ENCODE assay signal across 27 cellular contexts in the genomic region with DNA sequence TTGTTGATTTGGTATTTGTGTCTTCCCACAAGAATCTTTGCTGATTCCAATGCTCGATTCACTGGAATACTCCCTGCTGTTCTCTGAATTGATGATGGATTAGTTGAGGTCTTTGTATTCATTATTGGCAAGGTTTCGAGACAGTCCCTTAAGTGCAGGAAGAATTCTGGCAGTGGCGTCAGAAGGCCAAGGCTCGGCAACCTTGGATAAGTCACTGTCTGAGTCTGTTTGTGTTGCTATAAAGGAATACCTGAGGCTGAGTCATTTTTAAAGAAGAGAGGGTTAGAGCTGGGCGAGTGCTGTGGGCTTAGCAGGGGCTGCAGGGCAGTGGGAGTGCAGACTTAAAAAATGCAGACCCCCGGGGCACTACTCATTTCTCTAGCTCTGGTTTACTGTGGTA. TPM values are rescaled to one million over a fixed set of nuclear protein-coding genes. Genes with fewer than 3 reads are reported as not detected.
DNase-seq lines count a peak whose midpoint lies in the region; ATAC-seq and TF ChIP-seq lines count a peak whose summit lies in the region.
"Had no signal": no experiment of that assay in that cellular context is flagged by ENCODE, and none has a peak within 500 bp of the region (broad histone marks: within the 10 kb centered on the region; RNA-seq: fewer than 3 reads in every experiment).

No MANE protein-coding gene starts in this region.

- H2BK15ac ChIP-seq in neuronal stem cell (ENCODE audit: low read length), result no peak overlapping the region

- ATAC-seq in T-helper 17 cell (no peak), esophagus mucosa (peak; percentile 25)
- ATAC-seq: activated CD4-positive, CD25-positive, alpha-beta regulatory T cell treated with anti-CD3 and anti-CD28 coated beads, Interleukin-2, amount 50 U/mL, for 24 hours; activated naive CD8-positive, alpha-beta T cell treated with anti-CD3 and anti-CD28 coated beads, Interleukin-2, amount 50 U/mL, for 24 hours; K562; stimulated activated naive CD8-positive, alpha-beta T cell treated with anti-CD3 and anti-CD28 coated beads, Interleukin-15, amount 100 ng/mL, for 72 hours had no signal

- TF ChIP-seq CTCF in mammary epithelial cell (conservative IDR thresholded peaks at IDR 0.05 in 1 of 2, IDR thresholded peaks at IDR 0.05 in 1 of 2; ENCODE audit: extremely low read depth in 1 of 2, insufficient read depth in 1 of 2, low read depth in 1 of 2, low read length in 2 of 2), result no peak

- no peak overlapping the region for H2BK12ac ChIP-seq in neuronal stem cell (ENCODE audit: low read length)

- BruUV-seq in mammary epithelial cell (replicated peaks; lab: Mats Ljungman, UMichigan), result no TSS peak

- H2AFZ ChIP-seq in neuronal stem cell (ENCODE audit: low read length) (no peak overlapping the region), mammary epithelial cell (ENCODE audit: low read depth, low read length) (no peak overlapping the region)

- H4K91ac ChIP-seq in neuronal stem cell (ENCODE audit: low read depth, low read length, poor library complexity), result no peak overlapping the region

- no peak overlapping the region for H3K27ac ChIP-seq in CD8-positive, alpha-beta memory T cell (ENCODE audit: low read depth, low read length)
- H3K27ac ChIP-seq in neuronal stem cell (replicated peaks; ENCODE audit: low read length) (no peak overlapping the region), mammary epithelial cell (ENCODE audit: insufficient read depth, low read depth, low read length) (no peak overlapping the region)
- H3K27ac ChIP-seq: brain microvascular endothelial cell, epithelial cell of prostate, SJSA1, thyroid gland had no signal

- peaks cover 78% of the 10 kb centered on the region for H3K79me2 ChIP-seq in mammary epithelial cell (ENCODE audit: insufficient read depth, low read length)

- no peak overlapping the region for H3K4me3 Mint-ChIP-seq in CD8-positive, alpha-beta memory T cell
- no peak overlapping the region for H3K4me3 Mint-ChIP-seq in T-helper 17 cell
- H3K4me3 Mint-ChIP-seq: activated CD4-positive, alpha-beta memory T cell treated with anti-CD3 and anti-CD28 coated beads, Interleukin-2, amount 10 ng/mL, durations not matched to agents 7 days and 5 days; activated naive CD8-positive, alpha-beta T cell treated with anti-CD3 and anti-CD28 coated beads, Interleukin-2, amount 50 U/mL, for 24 hours; stimulated activated naive CD8-positive, alpha-beta T cell treated with anti-CD3 and anti-CD28 coated beads, Interleukin-15, amount 100 ng/mL, for 72 hours had no signal

- no peak overlapping the region for H2BK5ac ChIP-seq in neuronal stem cell (ENCODE audit: low read length)

- H4K20me1 ChIP-seq in mammary epithelial cell (ENCODE audit: insufficient read depth, low read length), result no peaks in the 10 kb centered on the region

- H3K9me3 ChIP-seq in CD8-positive, alpha-beta memory T cell (ENCODE audit: low read length), result no peaks in the 10 kb centered on the region
- H3K9me3 ChIP-seq in T-helper 17 cell (ENCODE audit: control insufficient read depth, low read length, poor library complexity, severe bottlenecking) (no peaks in the 10 kb centered on the region), neuronal stem cell (replicated peaks in 1 of 2; ENCODE audit: control insufficient read depth in 2 of 2, insufficient read depth in 1 of 2, low read depth in 1 of 2, low read length in 2 of 2) (no peaks in the 10 kb centered on the region), mammary epithelial cell (replicated peaks; ENCODE audit: insufficient read depth, low read length) (no peaks in the 10 kb centered on the region)
- H3K9me3 ChIP-seq: SJSA1, thyroid gland had no signal

- no peak overlapping the region for H3K23ac ChIP-seq in neuronal stem cell (ENCODE audit: low read depth, low read length, poor library complexity)

- no peaks in the 10 kb centered on the region for H3K9me3 Mint-ChIP-seq in CD8-positive, alpha-beta memory T cell
- H3K9me3 Mint-ChIP-seq: activated CD4-positive, alpha-beta memory T cell treated with anti-CD3 and anti-CD28 coated beads, Interleukin-2, amount 10 ng/mL, durations not matched to agents 7 days and 5 days had no signal

- no peak overlapping the region for H4K8ac ChIP-seq in neuronal stem cell (ENCODE audit: low read depth, low read length)

- peaks cover 27% of the 10 kb centered on the region for H3K4me1 ChIP-seq in CD8-positive, alpha-beta memory T cell (ENCODE audit: insufficient read depth, low read length)
- peaks cover 3 to 7% of the 10 kb centered on the region in 2 donors for H3K4me1 ChIP-seq in neuronal stem cell (ENCODE audit: control insufficient read depth in 2 of 2, insufficient read depth in 1 of 2, low read depth in 1 of 2, low read length in 2 of 2)
- H3K4me1 ChIP-seq in mammary epithelial cell (ENCODE audit: insufficient read depth, low read length), result no peaks in the 10 kb centered on the region
- H3K4me1 ChIP-seq: SJSA1 had no signal

- no peak overlapping the region for H3K18ac ChIP-seq in neuronal stem cell (ENCODE audit: low read length)

- dilution Hi-C loops in mammary epithelial cell (cut with HindIII; ENCODE audit: low sequenced_read_pairs), result no loop called here

- peaks cover 4% of the 10 kb centered on the region for H3K79me1 ChIP-seq in neuronal stem cell (ENCODE audit: low read depth, low read length)

- no peaks in the 10 kb centered on the region for H3K27me3 Mint-ChIP-seq in CD8-positive, alpha-beta memory T cell
- H3K27me3 Mint-ChIP-seq in T-helper 17 cell, result no peaks in the 10 kb centered on the region
- H3K27me3 Mint-ChIP-seq: activated CD4-positive, alpha-beta memory T cell treated with anti-CD3 and anti-CD28 coated beads, Interleukin-2, amount 10 ng/mL, durations not matched to agents 7 days and 5 days; activated naive CD8-positive, alpha-beta T cell treated with anti-CD3 and anti-CD28 coated beads, Interleukin-2, amount 50 U/mL, for 24 hours; stimulated activated naive CD8-positive, alpha-beta T cell treated with anti-CD3 and anti-CD28 coated beads, Interleukin-15, amount 100 ng/mL, for 72 hours had no signal

- no peak for DNase-seq in CD8-positive, alpha-beta memory T cell
- DNase-seq in T-helper 17 cell (no peak), neuronal stem cell (ENCODE audit: low spot score) (peak; percentile 26), NCI-H2227 (lab: John Stamatoyannopoulos, UW; ENCODE audit: unreplicated experiment) (no peak), mesenteric fat pad (ENCODE audit: low spot score) (no peak), T-helper 9 cell (no peak), mammary epithelial cell (no peak)
- DNase-seq: activated CD4-positive, alpha-beta memory T cell treated with anti-CD3 and anti-CD28 coated beads, Interleukin-2, amount 10 ng/mL, durations not matched to agents 7 days and 5 days; activated effector memory CD4-positive, alpha-beta T cell treated with anti-CD3 and anti-CD28 coated beads, Interleukin-2, amount 50 U/mL, for 16 hours; activated naive CD8-positive, alpha-beta T cell treated with anti-CD3 and anti-CD28 coated beads, Interleukin-2, amount 50 U/mL, for 24 hours; brain microvascular endothelial cell; DMS79 treated with DMSO at 0.1 percent for 48 hours; HCEC 1CT; kidney glomerular epithelial cell; NCI-H1105 treated with DMSO at 0.1 percent for 48 hours; NCI-H2029; NCI-H226; NCI-H748 treated with DMSO at 0.1 percent for 48 hours; stimulated activated naive CD8-positive, alpha-beta T cell treated with anti-CD3 and anti-CD28 coated beads, Interleukin-15, amount 100 ng/mL, for 72 hours; thyroid gland had no signal

- no peak overlapping the region for H2BK120ac ChIP-seq in neuronal stem cell (ENCODE audit: low read depth, low read length)

- intact Hi-C loops in mammary epithelial cell (cut with micrococcal nuclease), result no loop called here

- no peaks in the 10 kb centered on the region for H3K27me3 ChIP-seq in CD8-positive, alpha-beta memory T cell (ENCODE audit: insufficient read depth, low read length, poor library complexity, severe bottlenecking)
- H3K27me3 ChIP-seq in neuronal stem cell (ENCODE audit: control insufficient read depth in 3 of 3, insufficient read depth in 3 of 3, low read depth in 1 of 3, low read length in 3 of 3), result no peaks in the 10 kb centered on the region
- no peaks in the 10 kb centered on the region for H3K27me3 ChIP-seq in mammary epithelial cell (ENCODE audit: insufficient read depth, low read length)
- H3K27me3 ChIP-seq: BLaER1 treated with 17β-estradiol and CSF1 and Interleukin-3, amounts not matched to agents 10 nM and 100 nM; brain microvascular endothelial cell; SJSA1; thyroid gland had no signal

- no peaks in the 10 kb centered on the region for H3K36me3 ChIP-seq in CD8-positive, alpha-beta memory T cell (ENCODE audit: insufficient read depth, low read length)
- no peaks in the 10 kb centered on the region for H3K36me3 ChIP-seq in neuronal stem cell (replicated peaks in 1 of 2; ENCODE audit: control insufficient read depth in 2 of 2, insufficient read depth in 2 of 2, low read length in 2 of 2)
- H3K36me3 ChIP-seq in mammary epithelial cell (ENCODE audit: insufficient read depth, low read length), result no peaks in the 10 kb centered on the region
- H3K36me3 ChIP-seq: brain microvascular endothelial cell, SJSA1, thyroid gland had no signal

- H3K14ac ChIP-seq in neuronal stem cell (ENCODE audit: low read length), result no peak overlapping the region

- peaks cover 0 to 10% (median 5%) of the 10 kb centered on the region in 3 donors for H3K36me3 Mint-ChIP-seq in CD8-positive, alpha-beta memory T cell
- H3K36me3 Mint-ChIP-seq in T-helper 17 cell (ENCODE audit: low read depth), result peaks cover 3% of the 10 kb centered on the region

- in situ Hi-C loops in mammary epithelial cell (cut with MboI; ENCODE audit: low sequenced_read_pairs in 2 of 2), result no loop called here

- peaks cover 85 to 94% (median 93%) of the 10 kb centered on the region in 3 donors for H3K4me1 Mint-ChIP-seq in CD8-positive, alpha-beta memory T cell
- H3K4me1 Mint-ChIP-seq in T-helper 17 cell, result peaks cover 40% of the 10 kb centered on the region

- no peak overlapping the region for H3K4me3 ChIP-seq in CD8-positive, alpha-beta memory T cell (ENCODE audit: low read length)
- no peak overlapping the region for H3K4me3 ChIP-seq in neuronal stem cell (ENCODE audit: low read length in 2 of 2)
- no peak overlapping the region for H3K4me3 ChIP-seq in mammary epithelial cell (replicated peaks in 1 of 3; ENCODE audit: insufficient read depth in 1 of 3, low read depth in 2 of 3, low read length in 3 of 3)
- H3K4me3 ChIP-seq: BLaER1 treated with 17β-estradiol and CSF1 and Interleukin-3, amounts not matched to agents 10 nM and 100 nM; K562; lung; SJSA1; thyroid gland had no signal

- POLR2A ChIA-PET in CD8-positive, alpha-beta memory T cell (lab: Charles Lee), result no interaction called here

- no peak overlapping the region for H3K4ac ChIP-seq in neuronal stem cell (ENCODE audit: low read length)

- WGBS in neuronal stem cell (ENCODE audit: extremely low coverage in 2 of 2, insufficient read length in 2 of 2, insufficient replicate concordance in 1 of 2), 2 donors, result no CpG with 5 or more reads among the region's 6 CpGs
- 86% methylated on average over 6 of the region's 6 CpGs for WGBS in mammary epithelial cell (ENCODE audit: low coverage, missing lambda C conversion rate)

- CTCF ChIA-PET in CD8-positive, alpha-beta memory T cell (lab: Charles Lee), result no interaction called here
- CTCF ChIA-PET in mammary epithelial cell (lab: Charles Lee; ENCODE audit: low non-redundant PET), result no interaction called here

- no peak overlapping the region for H2AK5ac ChIP-seq in neuronal stem cell (ENCODE audit: low read depth, low read length)

- H3K4me2 ChIP-seq in neuronal stem cell (ENCODE audit: insufficient read depth, low read length, poor library complexity, severe bottlenecking), result no peak overlapping the region
- no peak overlapping the region for H3K4me2 ChIP-seq in mammary epithelial cell (ENCODE audit: insufficient read depth, low read depth, low read length)

- no peak overlapping the region for H3K9ac ChIP-seq in neuronal stem cell (ENCODE audit: low read depth, low read length, poor library complexity)
- no peak overlapping the region for H3K9ac ChIP-seq in mammary epithelial cell (ENCODE audit: insufficient read depth, low read length)
- H3K9ac ChIP-seq: BLaER1 treated with 17β-estradiol and CSF1 and Interleukin-3, amounts not matched to agents 10 nM and 100 nM had no signal

- H3K27ac Mint-ChIP-seq in CD8-positive, alpha-beta memory T cell, result peak overlapping the region in 6 of 8 donors; percentile 5 to 66 (median 53)
- peak overlapping the region; percentile 10 for H3K27ac Mint-ChIP-seq in T-helper 17 cell
- H3K27ac Mint-ChIP-seq: activated CD4-positive, alpha-beta memory T cell treated with anti-CD3 and anti-CD28 coated beads, Interleukin-2, amount 10 ng/mL, durations not matched to agents 7 days and 5 days; activated naive CD8-positive, alpha-beta T cell treated with anti-CD3 and anti-CD28 coated beads, Interleukin-2, amount 50 U/mL, for 24 hours; stimulated activated naive CD8-positive, alpha-beta T cell treated with anti-CD3 and anti-CD28 coated beads, Interleukin-15, amount 100 ng/mL, for 72 hours had no signal

RNA-seq across cellular contexts. Expression of a gene that starts 56.9 kb away (rescaled TPM):
- total RNA-seq in CD8-positive, alpha-beta memory T cell, result 10 to 100 TPM; 47.8 to 51.5 TPM
- 76.8 TPM for polyA plus RNA-seq in CD8-positive, alpha-beta memory T cell
- total RNA-seq in T-helper 17 cell (10 to 100 TPM; 76.6 to 78.3 TPM), esophagus mucosa (7.3 TPM), mesenteric fat pad (15.4 TPM), mammary epithelial cell (10 to 100 TPM in 1 of 2 donors, 1 to 10 TPM in 1; 7.7 to 35.5 TPM)
- 7.7 TPM for polyA plus RNA-seq in neuronal stem cell (2013, experiment 1 of 2)
- polyA plus RNA-seq in neuronal stem cell (2013, experiment 2 of 2), result 7.7 TPM
- polyA plus RNA-seq in mammary epithelial cell, result 30.3 TPM
- 64.5 TPM for polyA minus RNA-seq in mammary epithelial cell
